Comparison of ENCODE assay signal across 11 cellular contexts in genomic region chr1:231937013-231937754, GRCh38.
A peak's percentile ranks its signal among the peaks of the same experiment; 100 is the strongest.
DNase-seq lines count a peak whose midpoint lies in the region; ATAC-seq and TF ChIP-seq lines count a peak whose summit lies in the region.
"Had no signal": no experiment of that assay in that cellular context is flagged by ENCODE, and none has a peak within 500 bp of the region (broad histone marks: within the 10 kb centered on the region; RNA-seq: fewer than 3 reads in every experiment).

No MANE protein-coding gene starts in this region.

- H3K27ac ChIP-seq in lung (ENCODE audit: low read depth in 1 of 2, low read length in 1 of 2): no peak overlapping the region
- H3K27ac ChIP-seq: HL-60, thoracic aorta had no signal

- ATAC-seq in lung (ENCODE audit: insufficient read depth, low FRiP score) (peak; percentile 19), GM21360 (IDR thresholded peaks at IDR 0.05; ENCODE audit: unreplicated experiment) (no peak), HG03520 (IDR thresholded peaks at IDR 0.05; ENCODE audit: unreplicated experiment) (no peak)

- no peak overlapping the region for H3K4me3 ChIP-seq in lung
- H3K4me3 ChIP-seq: thoracic aorta had no signal

- no peaks in the 10 kb centered on the region for H3K36me3 Mint-ChIP-seq in brain
- H3K36me3 Mint-ChIP-seq in HFFc6 (ENCODE audit: low read depth): no peaks in the 10 kb centered on the region

- H3K4me1 Mint-ChIP-seq in brain: peaks cover 72% of the 10 kb centered on the region
- peaks cover 8% of the 10 kb centered on the region; the same call in 1 of the 2 replicates for H3K4me1 Mint-ChIP-seq in HFFc6 (ENCODE audit: low read depth)

- H3K27me3 Mint-ChIP-seq in brain (no peaks in the 10 kb centered on the region), HFFc6 (ENCODE audit: insufficient read depth) (peaks cover 5% of the 10 kb centered on the region)

- peaks cover 7 to 16% of the 10 kb centered on the region in 2 donors for H3K4me1 ChIP-seq in lung (ENCODE audit: control insufficient read depth in 2 of 2, insufficient read depth in 2 of 2, low read length in 2 of 2)

- TF ChIP-seq CTCF in brain (conservative IDR thresholded peaks at IDR 0.05) (no peak), lung (IDR thresholded peaks at IDR 0.05; ENCODE audit: control extremely low read depth, extremely low read depth) (no peak), HFFc6 (IDR thresholded peaks at IDR 0.05) (no peak)

- H3K36me3 ChIP-seq in lung (ENCODE audit: control insufficient read depth in 2 of 2, insufficient read depth in 2 of 2, low read length in 2 of 2): no peaks in the 10 kb centered on the region
- H3K36me3 ChIP-seq: thoracic aorta had no signal

- H3K27ac Mint-ChIP-seq in brain: peak overlapping the region in 4 of 5 experiments; percentile 44 to 89 (median 79)
- H3K27ac Mint-ChIP-seq in HFFc6: no peak overlapping the region

- DNase-seq in COLO829 (ENCODE audit: low spot score) (peak; percentile 71), NCI-H2029 (lab: John Stamatoyannopoulos, UW) (peak; percentile 52), lung (ENCODE audit: low spot score) (peak; percentile 33), HFFc6 (no peak), SW 1271 (lab: John Stamatoyannopoulos, UW) (no peak)
- DNase-seq: T-helper 9 cell had no signal

- H3K9me3 Mint-ChIP-seq in brain (peaks cover 0 to 6% (median 1%) of the 10 kb centered on the region in 5 experiments), HFFc6 (peaks cover 9% of the 10 kb centered on the region; the same call in 1 of the 2 replicates)

- H3K4me3 Mint-ChIP-seq in brain: peak overlapping the region in 2 of 5 experiments; percentile 8 to 51
- no peak overlapping the region for H3K4me3 Mint-ChIP-seq in HFFc6

- no peaks in the 10 kb centered on the region for H3K27me3 ChIP-seq in lung (ENCODE audit: control insufficient read depth, insufficient read depth)

- 40 to 60% methylated on average over 8 of the region's 8 CpGs for WGBS in lung, 2 donors

- no peaks in the 10 kb centered on the region for H3K9me3 ChIP-seq in lung (ENCODE audit: control insufficient read depth in 2 of 2, insufficient read depth in 1 of 2, low read length in 1 of 2)
- H3K9me3 ChIP-seq: thoracic aorta had no signal

Comparison
In these comparisons a context has a peak if more than half of its experiments do, and no peak if none do; other contexts are left out.
1. DNase-seq: peak in COLO829 (single experiment), NCI-H2029 (single experiment) and lung (single experiment); none in HFFc6 (single experiment) and SW 1271 (0 of 2).